ENCODE assay signal across 16 cellular contexts in the genomic region with DNA sequence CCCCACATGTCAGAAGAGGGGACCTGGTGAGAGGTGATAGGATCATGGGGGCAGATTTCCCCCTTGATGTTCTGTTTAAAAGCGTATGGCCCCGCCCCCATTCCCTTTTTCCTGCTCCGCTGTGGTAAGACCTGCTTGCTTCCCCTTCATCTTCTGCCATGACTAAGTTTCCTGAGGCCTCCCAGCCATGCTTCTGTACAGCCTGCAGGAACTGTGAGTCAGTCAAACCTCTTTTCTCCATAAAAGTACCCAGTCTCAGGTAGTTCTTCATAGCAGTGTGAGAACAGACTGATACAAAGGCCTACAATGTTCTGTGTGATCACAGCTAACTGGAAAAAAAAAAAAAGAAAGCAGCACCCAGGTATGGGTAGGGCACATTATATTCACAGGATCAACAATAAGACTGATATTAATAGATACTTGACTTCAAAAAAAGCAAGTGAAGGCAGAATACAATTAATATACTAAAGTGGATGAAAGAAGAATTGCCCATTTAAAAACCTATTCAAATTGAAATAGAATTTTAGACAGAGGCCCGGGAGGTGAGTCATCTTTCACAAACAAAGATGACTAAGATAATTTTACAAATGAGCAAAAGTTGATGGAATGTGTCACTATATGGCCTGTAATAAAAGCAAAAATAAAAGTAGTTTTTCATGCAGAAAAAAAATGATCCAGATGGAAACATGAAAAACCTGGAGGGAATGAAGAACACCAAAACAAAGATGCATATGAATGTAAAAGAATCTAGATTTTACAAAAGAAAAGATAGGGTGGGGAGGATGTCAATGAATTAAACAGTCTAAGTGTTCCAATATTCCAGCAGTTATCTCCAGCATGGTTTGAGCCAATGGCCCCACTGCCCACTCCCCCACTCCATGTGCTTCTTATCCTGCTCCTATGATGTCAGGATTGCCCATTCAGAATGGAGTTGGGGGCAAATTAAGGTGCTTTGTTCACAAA. TPM values are rescaled to one million over a fixed set of nuclear protein-coding genes. Genes with fewer than 3 reads are reported as not detected.
DNase-seq lines count a peak whose midpoint lies in the region; ATAC-seq and TF ChIP-seq lines count a peak whose summit lies in the region.
"Had no signal": no experiment of that assay in that cellular context is flagged by ENCODE, and none has a peak within 500 bp of the region (broad histone marks: within the 10 kb centered on the region; RNA-seq: fewer than 3 reads in every experiment).

No MANE protein-coding gene starts in this region.

- TF ChIP-seq CTCF in hepatocyte (IDR thresholded peaks at IDR 0.05; ENCODE audit: poor library complexity) = no peak

- H3K4me2 ChIP-seq in hepatocyte = no peak overlapping the region

- H3K27me3 Mint-ChIP-seq in activated T-helper 17 cell treated with anti-CD3 and anti-CD28 coated beads, Interleukin-2, amount 50 U/mL, for 72 hours = peaks cover 3% of the 10 kb centered on the region

- peak; percentile 78 for ATAC-seq in activated T-helper 17 cell treated with anti-CD3 and anti-CD28 coated beads, Interleukin-2, amount 50 U/mL, for 72 hours (replicated peaks)

- peaks cover 9% of the 10 kb centered on the region for H3K4me1 ChIP-seq in hepatocyte (ENCODE audit: insufficient read depth)

- H3K36me3 Mint-ChIP-seq in activated T-helper 17 cell treated with anti-CD3 and anti-CD28 coated beads, Interleukin-2, amount 50 U/mL, for 72 hours (ENCODE audit: low read depth) = no peaks in the 10 kb centered on the region
- H3K36me3 Mint-ChIP-seq: activated naive CD8-positive, alpha-beta T cell treated with anti-CD3 and anti-CD28 coated beads, Interleukin-2, amount 10 ng/mL, durations not matched to agents 7 days and 5 days had no signal

- no peaks in the 10 kb centered on the region for H3K9me3 Mint-ChIP-seq in activated T-helper 17 cell treated with anti-CD3 and anti-CD28 coated beads, Interleukin-2, amount 50 U/mL, for 72 hours
- H3K9me3 Mint-ChIP-seq: activated naive CD8-positive, alpha-beta T cell treated with anti-CD3 and anti-CD28 coated beads, Interleukin-2, amount 10 ng/mL, durations not matched to agents 7 days and 5 days had no signal

- 86% methylated on average over 4 of the region's 4 CpGs for WGBS in hepatocyte (ENCODE audit: low lambda C conversion rate, missing lambda C conversion rate)

- H3K27ac Mint-ChIP-seq in activated T-helper 17 cell treated with anti-CD3 and anti-CD28 coated beads, Interleukin-2, amount 50 U/mL, for 72 hours = peak overlapping the region; percentile 29
- H3K27ac Mint-ChIP-seq: activated naive CD8-positive, alpha-beta T cell treated with anti-CD3 and anti-CD28 coated beads, Interleukin-2, amount 10 ng/mL, durations not matched to agents 7 days and 5 days had no signal

- H3K4me1 Mint-ChIP-seq in activated T-helper 17 cell treated with anti-CD3 and anti-CD28 coated beads, Interleukin-2, amount 50 U/mL, for 72 hours = no peaks in the 10 kb centered on the region
- H3K4me1 Mint-ChIP-seq: activated naive CD8-positive, alpha-beta T cell treated with anti-CD3 and anti-CD28 coated beads, Interleukin-2, amount 10 ng/mL, durations not matched to agents 7 days and 5 days had no signal

- no peaks in the 10 kb centered on the region for H3K9me2 ChIP-seq in hepatocyte (replicated peaks; ENCODE audit: insufficient read depth)

- H3K27me3 ChIP-seq in hepatocyte = no peaks in the 10 kb centered on the region

- peak overlapping the region; percentile 77 for H3K27ac ChIP-seq in hepatocyte
- H3K27ac ChIP-seq: HL-60 had no signal

- H3K79me2 ChIP-seq in hepatocyte = no peaks in the 10 kb centered on the region

- H3K4me3 ChIP-seq in hepatocyte = no peak overlapping the region

- no peaks in the 10 kb centered on the region for H4K20me1 ChIP-seq in hepatocyte (ENCODE audit: insufficient read depth, poor library complexity, severe bottlenecking)

- no peaks in the 10 kb centered on the region for H3K9me3 ChIP-seq in hepatocyte (ENCODE audit: low read depth)

- H3K36me3 ChIP-seq in hepatocyte (replicated peaks; ENCODE audit: insufficient read depth, low read depth) = no peaks in the 10 kb centered on the region

- H2AFZ ChIP-seq in hepatocyte = no peak overlapping the region

- DNase-seq in AG08396 (ENCODE audit: low spot score) (peak; percentile 19), GM04503 (ENCODE audit: low read depth) (peak; percentile 9), hepatocyte (ENCODE audit: low spot score) (no peak), NOMO-1 treated with dmso at 0.1 percent for 144 hours (lab: John Stamatoyannopoulos, UW; ENCODE audit: unreplicated experiment) (no peak), cortex of kidney (lab: John Stamatoyannopoulos, UW) (no peak), H4 (ENCODE audit: low spot score) (no peak), HuH-7.5 (ENCODE audit: low spot score) (no peak)
- DNase-seq: activated CD4-positive, alpha-beta T cell treated with anti-CD3 and anti-CD28 coated beads for 1 hour; activated naive CD8-positive, alpha-beta T cell treated with anti-CD3 and anti-CD28 coated beads, Interleukin-2, amount 10 ng/mL, durations not matched to agents 7 days and 5 days; effector memory CD4-positive, alpha-beta T cell; mesendoderm; NCI-H1105; NCI-H526 treated with DMSO at 0.1 percent for 48 hours had no signal

- no peak overlapping the region for H3K4me3 Mint-ChIP-seq in activated T-helper 17 cell treated with anti-CD3 and anti-CD28 coated beads, Interleukin-2, amount 50 U/mL, for 72 hours
- H3K4me3 Mint-ChIP-seq: activated naive CD8-positive, alpha-beta T cell treated with anti-CD3 and anti-CD28 coated beads, Interleukin-2, amount 10 ng/mL, durations not matched to agents 7 days and 5 days had no signal

RNA-seq across cellular contexts. Expression of a gene that starts 1.6 kb away (rescaled TPM):
- under 1 TPM in 1 of 2 donors, not detected in 1; 0.05 TPM for total RNA-seq in activated T-helper 17 cell treated with anti-CD3 and anti-CD28 coated beads, Interleukin-2, amount 50 U/mL, for 72 hours
- total RNA-seq in hepatocyte = 0.04 and 0.07 TPM in 2 replicates
- not detected in 2 replicates for polyA plus RNA-seq in hepatocyte
- total RNA-seq in H4 (2014; rRNA removed; shearing (Covaris generic)) = not detected in 2 replicates
- total RNA-seq: activated naive CD8-positive, alpha-beta T cell treated with anti-CD3 and anti-CD28 coated beads, Interleukin-2, amount 10 ng/mL, durations not matched to agents 7 days and 5 days; SK-MEL-5 had no signal

RNA-seq across cellular contexts. Expression of a gene that starts 31.8 kb away (rescaled TPM):
- not detected for total RNA-seq in activated T-helper 17 cell treated with anti-CD3 and anti-CD28 coated beads, Interleukin-2, amount 50 U/mL, for 72 hours
- total RNA-seq in hepatocyte = not detected in 2 replicates
- not detected in 2 replicates for polyA plus RNA-seq in hepatocyte
- total RNA-seq in H4 (2014; rRNA removed; shearing (Covaris generic)) = not detected in 2 replicates
- total RNA-seq: activated naive CD8-positive, alpha-beta T cell treated with anti-CD3 and anti-CD28 coated beads, Interleukin-2, amount 10 ng/mL, durations not matched to agents 7 days and 5 days; SK-MEL-5 had no signal

Comparison
In these comparisons a context has a peak if more than half of its experiments do, and no peak if none do; other contexts are left out.
1. DNase-seq: peak in AG08396 (single experiment) and GM04503 (single experiment); none in hepatocyte (single experiment), NOMO-1 treated with dmso at 0.1 percent for 144 hours (single experiment), cortex of kidney (single experiment), H4 (single experiment) and HuH-7.5 (single experiment).